ENCODE assay signal across 8 cellular contexts in the genomic region with DNA sequence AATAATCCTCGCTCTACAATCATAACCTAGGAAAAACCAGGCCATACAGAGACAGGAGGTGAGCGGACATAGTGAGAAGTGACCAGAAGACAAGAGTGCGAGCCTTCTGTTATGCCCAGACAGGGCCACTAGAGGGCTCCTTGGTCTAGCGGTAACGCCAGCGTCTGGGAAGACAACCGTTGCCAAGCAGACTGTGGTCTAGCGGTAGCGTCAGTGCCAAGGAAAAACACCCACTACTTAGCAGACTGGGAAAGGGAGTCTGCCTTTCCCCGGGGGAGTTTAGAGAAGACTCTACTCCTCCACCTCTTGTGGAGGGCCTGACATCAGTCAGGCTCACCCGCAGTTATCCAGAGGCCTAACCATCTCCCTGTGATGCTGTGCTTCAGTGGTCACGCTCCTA. TPM values are rescaled to one million over a fixed set of nuclear protein-coding genes. Genes with fewer than 3 reads are reported as not detected.
DNase-seq lines count a peak whose midpoint lies in the region; ATAC-seq, FAIRE-seq and TF ChIP-seq lines count a peak whose summit lies in the region.
"Not testable (repeated sequence)": the region's sequence is repeated elsewhere in the genome, so short reads cannot be mapped to it uniquely, and the experiment has no call there.

No MANE protein-coding gene starts in this region.

- H3K4me1 Mint-ChIP-seq in activated T-helper 1 cell treated with anti-CD3 and anti-CD28 coated beads, Interleukin-12 subunit alpha, Interleukin-12 subunit beta, Interleukin-2, Interleukin-4 antibody, amounts not matched to agents 30 ng/mL and 10 ng/mL and 1 ng/mL, durations not matched to agents 14 hours and 24 hours and 36 hours (ENCODE audit: low read depth) = not testable (repeated sequence)

- not testable (repeated sequence) for H3K27ac ChIP-seq in endothelial cell of umbilical vein (ENCODE audit: insufficient read depth, low read depth, low read length); liver (ENCODE audit: low read depth in 1 of 2, low read length in 2 of 2); smooth muscle cell (ENCODE audit: low read depth); upper lobe of right lung

- TF ChIP-seq POLR2A in NB4 (IDR thresholded peaks at IDR 0.05; ENCODE audit: extremely low read depth, insufficient read length); endothelial cell of umbilical vein (IDR thresholded peaks at IDR 0.05; ENCODE audit: low read depth, low read length): not testable (repeated sequence)

- H2AFZ ChIP-seq in endothelial cell of umbilical vein (ENCODE audit: low read depth, low read length); smooth muscle cell (ENCODE audit: low read depth): not testable (repeated sequence)

- intact Hi-C loops in activated T-helper 1 cell treated with anti-CD3 and anti-CD28 coated beads, Interleukin-12 subunit alpha, Interleukin-12 subunit beta, Interleukin-2, Interleukin-4 antibody, amounts not matched to agents 30 ng/mL and 10 ng/mL and 1 ng/mL, durations not matched to agents 14 hours and 24 hours and 36 hours (cut with micrococcal nuclease) = loop anchor here (1.0 to 10.0 kb wide), 3 partner anchors 62 to 210 kb away; a partner anchor contains a TSS
- intact Hi-C loops in endothelial cell of umbilical vein (cut with micrococcal nuclease) = loop anchor here (1.0 kb wide), 2 partner anchors 40 to 177 kb away; no protein-coding TSS in a partner anchor
- intact Hi-C loops in upper lobe of right lung (cut with DNase I) = not testable (repeated sequence)

- not testable (repeated sequence) for H3K4me2 ChIP-seq in endothelial cell of umbilical vein (ENCODE audit: insufficient read depth, low read length); smooth muscle cell

- not testable (repeated sequence) for BruUV-seq in endothelial cell of umbilical vein (replicated peaks; lab: Mats Ljungman, UMichigan)

- TF ChIP-seq CTCF in GM06990 (IDR thresholded peaks at IDR 0.05; ENCODE audit: insufficient read depth, low read length, poor library complexity, severe bottlenecking) (peak; percentile 52), NB4 (IDR thresholded peaks at IDR 0.05; ENCODE audit: low read depth, low read length) (peak; percentile 50), endothelial cell of umbilical vein (IDR thresholded peaks at IDR 0.05; ENCODE audit: extremely low read depth in 1 of 2, insufficient read depth in 1 of 2, low read depth in 1 of 2, low read length in 2 of 2) (peak; percentile 16 to 51), liver (IDR thresholded peaks at IDR 0.05; ENCODE audit: low read depth, low read length, missing input control) (peak; percentile 35), smooth muscle cell (IDR thresholded peaks at IDR 0.05; ENCODE audit: borderline replicate concordance, insufficient read depth, poor library complexity, severe bottlenecking) (peak; percentile 53), upper lobe of right lung (IDR thresholded peaks at IDR 0.05) (peak; percentile 67)

- peaks cover 13% of the 10 kb centered on the region for H3K9me3 Mint-ChIP-seq in activated T-helper 1 cell treated with anti-CD3 and anti-CD28 coated beads, Interleukin-12 subunit alpha, Interleukin-12 subunit beta, Interleukin-2, Interleukin-4 antibody, amounts not matched to agents 30 ng/mL and 10 ng/mL and 1 ng/mL, durations not matched to agents 14 hours and 24 hours and 36 hours

- not testable (repeated sequence) for H3F3A ChIP-seq in smooth muscle cell (ENCODE audit: low read depth)

- H3K79me2 ChIP-seq in endothelial cell of umbilical vein (ENCODE audit: control insufficient read depth, insufficient read depth, low read length); smooth muscle cell (ENCODE audit: low read depth): not testable (repeated sequence)

- not testable (repeated sequence) for H3K9me3 ChIP-seq in endothelial cell of umbilical vein (replicated peaks; ENCODE audit: control insufficient read depth, insufficient read depth, low read length); liver (ENCODE audit: control insufficient read depth in 4 of 4, low read length in 3 of 4); smooth muscle cell (replicated peaks; ENCODE audit: low read depth)
- H3K9me3 ChIP-seq in upper lobe of right lung = peaks cover 10% of the 10 kb centered on the region

- peaks cover 20% of the 10 kb centered on the region for H3K27me3 Mint-ChIP-seq in activated T-helper 1 cell treated with anti-CD3 and anti-CD28 coated beads, Interleukin-12 subunit alpha, Interleukin-12 subunit beta, Interleukin-2, Interleukin-4 antibody, amounts not matched to agents 30 ng/mL and 10 ng/mL and 1 ng/mL, durations not matched to agents 14 hours and 24 hours and 36 hours (ENCODE audit: insufficient read depth)

- WGBS in liver = 33% methylated on average over 12 of the region's 12 CpGs
- WGBS in smooth muscle cell (ENCODE audit: low lambda C conversion rate) = 40% methylated on average over 12 of the region's 12 CpGs

- not testable (repeated sequence) for H3K36me3 Mint-ChIP-seq in activated T-helper 1 cell treated with anti-CD3 and anti-CD28 coated beads, Interleukin-12 subunit alpha, Interleukin-12 subunit beta, Interleukin-2, Interleukin-4 antibody, amounts not matched to agents 30 ng/mL and 10 ng/mL and 1 ng/mL, durations not matched to agents 14 hours and 24 hours and 36 hours (ENCODE audit: low read depth)

- not testable (repeated sequence) for ATAC-seq in upper lobe of right lung

- POLR2A ChIA-PET in endothelial cell of umbilical vein (lab: Charles Lee) = not testable (repeated sequence)

- not testable (repeated sequence) for H3K27ac Mint-ChIP-seq in activated T-helper 1 cell treated with anti-CD3 and anti-CD28 coated beads, Interleukin-12 subunit alpha, Interleukin-12 subunit beta, Interleukin-2, Interleukin-4 antibody, amounts not matched to agents 30 ng/mL and 10 ng/mL and 1 ng/mL, durations not matched to agents 14 hours and 24 hours and 36 hours

- dilution Hi-C loops in endothelial cell of umbilical vein (cut with MboI; ENCODE audit: extremely low pct_ligation_motif_present, low sequenced_read_pairs) = not testable (repeated sequence)

- CTCF ChIA-PET in endothelial cell of umbilical vein (lab: Charles Lee) = interaction anchor here (0.8 to 1.4 kb wide), 4 partner anchors 35 to 185 kb away, joined by 3 to 4 read pairs (median 4); a partner anchor contains a TSS

- H3K27me3 ChIP-seq in GM06990 (replicated peaks; ENCODE audit: control insufficient read depth, insufficient read depth, low read length); endothelial cell of umbilical vein (ENCODE audit: control insufficient read depth in 2 of 2, insufficient read depth in 2 of 2, low read length in 2 of 2); liver (ENCODE audit: control insufficient read depth in 4 of 4, insufficient read depth in 4 of 4, low read length in 3 of 4); smooth muscle cell (ENCODE audit: low read depth); upper lobe of right lung: not testable (repeated sequence)

- not testable (repeated sequence) for H3K4me3 ChIP-seq in GM06990 (replicated peaks; ENCODE audit: low read depth, low read length); NB4 (ENCODE audit: low read depth, low read length); endothelial cell of umbilical vein (replicated peaks in 1 of 3; ENCODE audit: insufficient read depth in 1 of 3, low read depth in 1 of 3, low read length in 3 of 3); liver (ENCODE audit: low read depth in 1 of 3, low read length in 3 of 3); smooth muscle cell; upper lobe of right lung

- not testable (repeated sequence) for FAIRE-seq in endothelial cell of umbilical vein (lab: Jason Lieb, UNC)

- not testable (repeated sequence) for H4K20me1 ChIP-seq in endothelial cell of umbilical vein (replicated peaks; ENCODE audit: control insufficient read depth, extremely low read depth, insufficient read depth, low read length); smooth muscle cell (ENCODE audit: low read depth)

- DNase-seq in GM06990 (ENCODE audit: extremely low read depth, insufficient read length); smooth muscle cell (lab: John Stamatoyannopoulos, UW; ENCODE audit: unreplicated experiment): not testable (repeated sequence)
- DNase-seq in NB4 (ENCODE audit: low read depth) (peak; percentile 33), T-helper 9 cell (peak; percentile 25), endothelial cell of umbilical vein (ENCODE audit: low read depth, low spot score) (peak; percentile 17), upper lobe of right lung (peak; percentile 73)
- peak; percentile 33 for DNase-seq in activated T-helper 1 cell treated with anti-CD3 and anti-CD28 coated beads, Interleukin-12 subunit alpha, Interleukin-12 subunit beta, Interleukin-2, Interleukin-4 antibody, amounts not matched to agents 30 ng/mL and 10 ng/mL and 1 ng/mL, durations not matched to agents 14 hours and 24 hours and 36 hours (ENCODE audit: low spot score)

- H3K4me1 ChIP-seq in endothelial cell of umbilical vein (ENCODE audit: control insufficient read depth, extremely low read depth, insufficient read depth, low read length); liver (ENCODE audit: control insufficient read depth in 4 of 4, insufficient read depth in 4 of 4, low read length in 3 of 4); smooth muscle cell (ENCODE audit: low read depth); upper lobe of right lung: not testable (repeated sequence)

- not testable (repeated sequence) for H3K9ac ChIP-seq in endothelial cell of umbilical vein (replicated peaks; ENCODE audit: extremely low read depth, insufficient read depth, low read length); liver (ENCODE audit: low read depth in 1 of 2, low read length in 2 of 2); smooth muscle cell (ENCODE audit: low read depth)

- not testable (repeated sequence) for H3K36me3 ChIP-seq in GM06990 (ENCODE audit: control insufficient read depth, insufficient read depth, low read length); endothelial cell of umbilical vein (ENCODE audit: control insufficient read depth in 2 of 2, extremely low read depth in 1 of 2, insufficient read depth in 2 of 2, low read length in 2 of 2); liver (ENCODE audit: control insufficient read depth in 4 of 4, insufficient read depth in 3 of 4, low read depth in 1 of 4, low read length in 3 of 4); smooth muscle cell (ENCODE audit: low read depth); upper lobe of right lung

- peak; percentile 73 for TF ChIP-seq RAD21 in liver (IDR thresholded peaks at IDR 0.05)

- H3K4me3 Mint-ChIP-seq in activated T-helper 1 cell treated with anti-CD3 and anti-CD28 coated beads, Interleukin-12 subunit alpha, Interleukin-12 subunit beta, Interleukin-2, Interleukin-4 antibody, amounts not matched to agents 30 ng/mL and 10 ng/mL and 1 ng/mL, durations not matched to agents 14 hours and 24 hours and 36 hours = not testable (repeated sequence)

- H3K9me1 ChIP-seq in endothelial cell of umbilical vein (replicated peaks; ENCODE audit: control insufficient read depth, extremely low read depth, insufficient read depth, low read length) = not testable (repeated sequence)

RNA-seq across cellular contexts. Expression of a gene that starts 58.6 kb away (rescaled TPM):
- 0.44 and 1.5 TPM in 2 replicates for total RNA-seq in activated T-helper 1 cell treated with anti-CD3 and anti-CD28 coated beads, Interleukin-12 subunit alpha, Interleukin-12 subunit beta, Interleukin-2, Interleukin-4 antibody, amounts not matched to agents 30 ng/mL and 10 ng/mL and 1 ng/mL, durations not matched to agents 14 hours and 24 hours and 36 hours
- total RNA-seq in endothelial cell of umbilical vein (1.6 and 3.6 TPM in 2 replicates), liver (1 to 10 TPM in 1 of 2 donors, under 1 TPM in 1; 0.19 to 1.2 TPM), smooth muscle cell (0.63 and 1.4 TPM in 2 replicates), upper lobe of right lung (4.5 TPM)
- polyA plus RNA-seq in endothelial cell of umbilical vein (0.72 and 1.1 TPM in 2 replicates), liver (1 to 10 TPM; 1.8 to 2.7 TPM), smooth muscle cell (2.3 and 2.8 TPM in 2 replicates)
- polyA plus RNA-seq in endothelial cell of umbilical vein (2011; cell fraction: cytosol; rRNA removed) = 0.23 and 0.28 TPM in 2 replicates
- 5.1 and 5.2 TPM in 2 replicates for polyA plus RNA-seq in endothelial cell of umbilical vein (2011; cell fraction: nucleus; rRNA removed)
- polyA plus RNA-seq in endothelial cell of umbilical vein (2012) = 0.96 and 1.9 TPM in 2 replicates
- polyA minus RNA-seq in endothelial cell of umbilical vein = 2.0 and 5.3 TPM in 2 replicates
- 1.3 TPM for polyA minus RNA-seq in endothelial cell of umbilical vein (2011; cell fraction: cytosol; rRNA and poly(A)+ RNA removed)
- 2.3 and 5.9 TPM in 2 replicates for polyA minus RNA-seq in endothelial cell of umbilical vein (2011; cell fraction: nucleus; rRNA and poly(A)+ RNA removed)
